ENCODE assay signal across 2 cellular contexts in genomic region chr17:60326702-60327101, GRCh38.
TF ChIP-seq lines count a peak whose summit lies in the region.

No MANE protein-coding gene starts in this region.

TF ChIP-seq in liver, 16 proteins besides CTCF, POLR2A, EP300 and RAD21:
- TF ChIP-seq ZBTB33 (IDR thresholded peaks at IDR 0.05) (no peak), ATF3 (IDR thresholded peaks at IDR 0.05) (no peak), MAX (IDR thresholded peaks at IDR 0.05) (no peak), HNF4G (IDR thresholded peaks at IDR 0.05) (no peak), SP1 (IDR thresholded peaks at IDR 0.05) (no peak), YY1 (IDR thresholded peaks at IDR 0.05) (no peak)

TF ChIP-seq in HepG2, 621 proteins besides CTCF, POLR2A, EP300 and RAD21 (continued from another document):
- TF ChIP-seq SNAPC4 (CRISPR knock-in tag; IDR thresholded peaks at IDR 0.05) (no peak), IKZF4 (CRISPR knock-in tag; IDR thresholded peaks at IDR 0.05; ENCODE audit: borderline replicate concordance, low read depth, not compliant biosample characterization) (no peak), TAF1 (CRISPR knock-in tag; IDR thresholded peaks at IDR 0.05) (no peak), DBP (CRISPR knock-in tag; IDR thresholded peaks at IDR 0.05; ENCODE audit: not compliant biosample characterization) (no peak), ZNF543 (CRISPR knock-in tag; IDR thresholded peaks at IDR 0.05) (no peak), ZNF784 (CRISPR knock-in tag; IDR thresholded peaks at IDR 0.05; ENCODE audit: borderline replicate concordance) (no peak), THYN1 (CRISPR knock-in tag; IDR thresholded peaks at IDR 0.05; ENCODE audit: borderline replicate concordance, low read depth) (no peak), MXD3 (CRISPR knock-in tag; IDR thresholded peaks at IDR 0.05) (no peak), KAT7 (CRISPR knock-in tag; IDR thresholded peaks at IDR 0.05; ENCODE audit: borderline replicate concordance) (no peak)
